8 cellular contexts compared by ENCODE assay signal in the genomic region with DNA sequence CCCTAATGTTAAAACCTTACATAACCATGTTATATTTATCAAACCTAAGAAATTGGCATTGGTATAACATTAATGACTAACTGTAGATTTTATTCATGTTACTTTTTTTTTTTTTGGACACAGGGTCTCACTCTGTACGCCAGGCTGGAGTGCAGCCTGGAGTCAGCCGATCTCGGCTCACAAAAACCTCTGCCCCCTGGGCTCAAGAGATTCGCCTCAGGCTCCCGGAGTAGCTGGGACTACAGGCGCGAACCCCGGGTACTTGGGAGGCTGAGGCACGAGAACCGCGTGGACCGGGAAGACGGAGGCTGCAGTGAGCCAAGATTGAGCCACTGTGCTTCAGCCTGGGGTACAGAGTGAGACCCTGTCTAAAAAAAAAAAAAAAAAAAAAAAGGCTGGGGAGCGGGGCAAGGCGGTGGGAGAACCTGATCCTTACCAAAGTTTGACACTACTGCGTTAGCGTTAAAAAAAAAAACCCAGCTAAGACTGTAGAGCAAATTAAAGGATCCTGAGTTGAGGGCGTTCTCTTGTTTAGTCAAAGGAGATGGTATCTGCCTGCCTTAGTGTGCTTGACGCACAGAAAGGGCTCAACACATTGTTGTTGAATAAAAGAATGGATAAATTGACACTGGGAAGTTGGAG. TPM values are rescaled to one million over a fixed set of nuclear protein-coding genes. Genes with fewer than 3 reads are reported as not detected.
DNase-seq lines count a peak whose midpoint lies in the region; ATAC-seq and TF ChIP-seq lines count a peak whose summit lies in the region.
"Not testable (repeated sequence)": the region's sequence is repeated elsewhere in the genome, so short reads cannot be mapped to it uniquely, and the experiment has no call there.

No MANE protein-coding gene starts in this region.

- H3K4me1 ChIP-seq in ES-I3 (ENCODE audit: insufficient read depth, low read length); endodermal cell (ENCODE audit: control insufficient read depth, insufficient read depth, low read length); ovary (ENCODE audit: insufficient read depth): not testable (repeated sequence)
- H3K4me1 ChIP-seq in upper lobe of right lung: peaks cover 10% of the 10 kb centered on the region

- H3K9ac ChIP-seq in ES-I3 (ENCODE audit: low read depth, low read length) (peak overlapping the region; percentile 89; the same call in 1 of the 2 replicates), SK-N-MC (ENCODE audit: insufficient read length) (peak overlapping the region; percentile 60)
- H3K9ac ChIP-seq in endodermal cell (ENCODE audit: extremely low read depth, low read length, poor library complexity, severe bottlenecking): not testable (repeated sequence)

- H3K4me1 Mint-ChIP-seq in activated naive CD4-positive, alpha-beta T cell treated with anti-CD3 and anti-CD28 coated beads, Interleukin-2, amount 50 U/mL, for 24 hours: not testable (repeated sequence)
- H3K4me1 Mint-ChIP-seq in endodermal cell: peaks cover 12% of the 10 kb centered on the region

- not testable (repeated sequence) for H3K27me3 Mint-ChIP-seq in activated naive CD4-positive, alpha-beta T cell treated with anti-CD3 and anti-CD28 coated beads, Interleukin-2, amount 50 U/mL, for 24 hours
- H3K27me3 Mint-ChIP-seq in endodermal cell (ENCODE audit: insufficient read depth): peaks cover 61% of the 10 kb centered on the region

- TF ChIP-seq POLR2A in ovary (IDR thresholded peaks at IDR 0.05): not testable (repeated sequence)

- DNase-seq in M059J (ENCODE audit: low read depth): peak; percentile 38
- not testable (repeated sequence) for DNase-seq in SK-N-MC (ENCODE audit: low read depth, low spot score); endodermal cell; kidney epithelial cell (ENCODE audit: low read depth); ovary; upper lobe of right lung

- H3K4me3 ChIP-seq in SK-N-MC (peak overlapping the region; percentile 82), endodermal cell (ENCODE audit: low read length) (peak overlapping the region; percentile 92), kidney epithelial cell (ENCODE audit: low read depth, low read length) (peak overlapping the region; percentile 5), ovary (peak overlapping the region; percentile 87), upper lobe of right lung (peak overlapping the region; percentile 70)

- not testable (repeated sequence) for H3K9me3 Mint-ChIP-seq in activated naive CD4-positive, alpha-beta T cell treated with anti-CD3 and anti-CD28 coated beads, Interleukin-2, amount 50 U/mL, for 24 hours; endodermal cell

- TF ChIP-seq EP300 in ovary (IDR thresholded peaks at IDR 0.05): not testable (repeated sequence)

- ATAC-seq in upper lobe of right lung: not testable (repeated sequence)

- peak overlapping the region; percentile 99 for H3K27ac Mint-ChIP-seq in activated naive CD4-positive, alpha-beta T cell treated with anti-CD3 and anti-CD28 coated beads, Interleukin-2, amount 50 U/mL, for 24 hours
- not testable (repeated sequence) for H3K27ac Mint-ChIP-seq in endodermal cell

- peaks cover 35% of the 10 kb centered on the region for H3K27me3 ChIP-seq in endodermal cell (ENCODE audit: control insufficient read depth, insufficient read depth, low read length, poor library complexity, severe bottlenecking)
- not testable (repeated sequence) for H3K27me3 ChIP-seq in kidney epithelial cell (ENCODE audit: control insufficient read depth, insufficient read depth, low read length); ovary; upper lobe of right lung

- not testable (repeated sequence) for H3K9me3 ChIP-seq in ES-I3 (ENCODE audit: control insufficient read depth, insufficient read depth, low read length); SK-N-MC (ENCODE audit: low read depth, low read length); endodermal cell (ENCODE audit: control insufficient read depth, low read length); ovary; upper lobe of right lung

- TF ChIP-seq CTCF in endodermal cell (conservative IDR thresholded peaks at IDR 0.05); kidney epithelial cell (IDR thresholded peaks at IDR 0.05; ENCODE audit: insufficient read depth, low read length, poor library complexity, severe bottlenecking); ovary (IDR thresholded peaks at IDR 0.05); upper lobe of right lung (IDR thresholded peaks at IDR 0.05): not testable (repeated sequence)

- H3K36me3 ChIP-seq in ES-I3 (ENCODE audit: insufficient read depth, low read length); SK-N-MC (ENCODE audit: insufficient read depth, low read length); endodermal cell (ENCODE audit: control insufficient read depth, insufficient read depth, low read length); kidney epithelial cell (ENCODE audit: control insufficient read depth, insufficient read depth, low read length); ovary; upper lobe of right lung: not testable (repeated sequence)

- 13 to 19% methylated on average over 3 to 19 of the region's 19 CpGs for WGBS in endodermal cell (ENCODE audit: insufficient coverage in 1 of 2, insufficient read length in 1 of 2), 2 experiments
- WGBS in ovary, 3 donors: 18 to 25% (median 23%) methylated on average over 19 of the region's 19 CpGs

- peak overlapping the region; percentile 93 for H3K4me3 Mint-ChIP-seq in activated naive CD4-positive, alpha-beta T cell treated with anti-CD3 and anti-CD28 coated beads, Interleukin-2, amount 50 U/mL, for 24 hours
- H3K4me3 Mint-ChIP-seq in endodermal cell: peak overlapping the region; percentile 89

- intact Hi-C loops in ovary (cut with DNase I): loop anchor here in 2 of 4 donors (10.0 kb wide), 2 partner anchors 125 to 135 kb away; no protein-coding TSS in a partner anchor
- intact Hi-C loops in upper lobe of right lung (cut with DNase I): not testable (repeated sequence)

- not testable (repeated sequence) for H3K27ac ChIP-seq in SK-N-MC; endodermal cell (ENCODE audit: low read depth, low read length); ovary
- peak overlapping the region; percentile 85 for H3K27ac ChIP-seq in upper lobe of right lung

- not testable (repeated sequence) for H3K36me3 Mint-ChIP-seq in activated naive CD4-positive, alpha-beta T cell treated with anti-CD3 and anti-CD28 coated beads, Interleukin-2, amount 50 U/mL, for 24 hours; endodermal cell (ENCODE audit: low read depth)

RNA-seq across cellular contexts. Expression of gene HSPA6, which starts 5.2 kb away (rescaled TPM):
- 0.15 and 0.44 TPM in 2 replicates for total RNA-seq in M059J (2014; rRNA removed; shearing (Covaris generic))
- total RNA-seq in endodermal cell (not detected), kidney epithelial cell (0.84 TPM in 1 of 2 replicates, not detected in the other), ovary (1 to 10 TPM; 1.2 to 7.9 (median 2.7) TPM), upper lobe of right lung (10.9 TPM)
- 0.68 TPM for polyA plus RNA-seq in endodermal cell (2013, experiment 1 of 2)
- 0.83 TPM for polyA plus RNA-seq in endodermal cell (2013, experiment 2 of 2)
- polyA plus RNA-seq in ovary: 1 to 10 TPM in 1 of 2 donors, under 1 TPM in 1; 0.87 to 1.4 TPM

RNA-seq across cellular contexts. Expression of gene FCGR3A, which starts 20.0 kb away (rescaled TPM):
- not detected in 2 replicates for total RNA-seq in M059J (2014; rRNA removed; shearing (Covaris generic))
- not detected for total RNA-seq in endodermal cell
- not detected for polyA plus RNA-seq in endodermal cell (2013, experiment 1 of 2)
- polyA plus RNA-seq in endodermal cell (2013, experiment 2 of 2): not detected
- 0.79 TPM in 1 of 2 replicates, not detected in the other for total RNA-seq in kidney epithelial cell
- total RNA-seq in ovary: 10 to 100 TPM in 1 of 7 donors, 1 to 10 TPM in 6; 4.7 to 24.2 (median 6.6) TPM
- polyA plus RNA-seq in ovary: 10 to 100 TPM in 1 of 2 donors, 1 to 10 TPM in 1; 7.7 to 44.3 TPM
- total RNA-seq in upper lobe of right lung: 112 TPM

RNA-seq across cellular contexts. Expression of gene FCGR2A, which starts 24.3 kb away (rescaled TPM):
- total RNA-seq in M059J (2014; rRNA removed; shearing (Covaris generic)): 6.6 and 7.8 TPM in 2 replicates
- not detected for total RNA-seq in endodermal cell
- polyA plus RNA-seq in endodermal cell (2013, experiment 1 of 2): 0.32 TPM
- 0.66 TPM for polyA plus RNA-seq in endodermal cell (2013, experiment 2 of 2)
- 0.04 and 0.48 TPM in 2 replicates for total RNA-seq in kidney epithelial cell
- 10 to 100 TPM; 11.2 to 28.2 (median 15.1) TPM for total RNA-seq in ovary
- polyA plus RNA-seq in ovary: 10 to 100 TPM in 1 of 2 donors, 1 to 10 TPM in 1; 6.9 to 74.0 TPM
- 140 TPM for total RNA-seq in upper lobe of right lung

Comparison
In these comparisons a context has a peak if more than half of its experiments do, and no peak if none do; other contexts are left out.
1. H3K4me3 ChIP-seq: peak in every context shown above with its lines; median percentile 92 in endodermal cell; 87 in ovary; 82 in SK-N-MC; 70 in upper lobe of right lung; 5 in kidney epithelial cell.